Comparison of ENCODE assay signal across 8 cellular contexts in the genomic region with DNA sequence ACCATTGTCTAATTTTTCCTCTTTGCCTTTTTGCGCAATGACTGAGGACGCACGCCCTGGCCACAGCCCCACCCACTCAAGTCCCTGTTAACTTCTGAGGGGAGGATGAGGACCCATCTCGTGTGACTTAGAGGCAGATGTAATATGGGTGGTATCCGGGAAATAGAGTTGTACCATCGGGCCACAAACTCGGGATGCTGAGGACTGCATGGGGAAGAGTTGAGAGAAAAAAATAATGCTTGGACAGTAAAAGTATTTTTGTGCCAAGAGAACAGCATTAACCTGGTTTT. TPM values are rescaled to one million over a fixed set of nuclear protein-coding genes. Genes with fewer than 3 reads are reported as not detected.
DNase-seq lines count a peak whose midpoint lies in the region; ATAC-seq, FAIRE-seq and TF ChIP-seq lines count a peak whose summit lies in the region.

No MANE protein-coding gene starts in this region.

- peak overlapping the region; percentile 98 for H2AFZ ChIP-seq in GM12878 (ENCODE audit: control insufficient read depth, low read depth, low read length)

- POLR2A ChIA-PET in CD8-positive, alpha-beta memory T cell (lab: Charles Lee) = interaction anchor here (0.9 to 4.3 kb wide), 5 partner anchors 33 to 507 kb away, joined by 3 to 39 read pairs (median 5); a partner anchor contains a TSS
- POLR2A ChIA-PET in GM12878 (lab: Charles Lee) = interaction anchor here (0.5 to 4.5 kb wide), 6 partner anchors 28 to 78 kb away, joined by 3 to 22 read pairs (median 4); a partner anchor contains a TSS

- H3K9me3 Mint-ChIP-seq in CD8-positive, alpha-beta memory T cell = no peaks in the 10 kb centered on the region

- no peaks in the 10 kb centered on the region for H4K20me1 ChIP-seq in GM12878 (ENCODE audit: control insufficient read depth, insufficient read depth)

- no peak for TF ChIP-seq EP300 in GM12878 (IDR thresholded peaks at IDR 0.05; ENCODE audit: borderline replicate concordance in 1 of 2, control insufficient read depth in 1 of 2, low read depth in 2 of 2, low read length in 2 of 2)

- no peaks in the 10 kb centered on the region for H3K27me3 ChIP-seq in CD8-positive, alpha-beta memory T cell (ENCODE audit: insufficient read depth, low read length, poor library complexity, severe bottlenecking)
- no peaks in the 10 kb centered on the region for H3K27me3 ChIP-seq in GM12878 (replicated peaks in 1 of 2; ENCODE audit: control insufficient read depth in 2 of 2, insufficient read depth in 2 of 2, low read length in 1 of 2)
- no peaks in the 10 kb centered on the region for H3K27me3 ChIP-seq in mucosa of rectum (ENCODE audit: control insufficient read depth in 2 of 2, insufficient read depth in 2 of 2, low read length in 2 of 2)

- H3K9ac ChIP-seq in GM12878 (ENCODE audit: control insufficient read depth, insufficient read depth, low read length) (peak overlapping the region; percentile 96), mucosa of rectum (ENCODE audit: low read depth in 1 of 2, low read length in 2 of 2) (peak overlapping the region; percentile 61 to 68)

- peak overlapping the region; percentile 66 for H3K27ac ChIP-seq in CD8-positive, alpha-beta memory T cell (ENCODE audit: low read depth, low read length)
- peak overlapping the region; percentile 92 for H3K27ac ChIP-seq in GM12878 (ENCODE audit: control insufficient read depth, insufficient read depth)
- peak overlapping the region; percentile 92 to 94 for H3K27ac ChIP-seq in mucosa of rectum (ENCODE audit: low read depth in 2 of 2, low read length in 2 of 2)

- in situ Hi-C loops in GM12878 (cut with MboI) = no loop called here

- peak overlapping the region; percentile 96 to 98 (median 97) for H3K27ac Mint-ChIP-seq in CD8-positive, alpha-beta memory T cell

- WGBS in GM12878 (ENCODE audit: insufficient coverage, insufficient replicate concordance, low lambda C conversion rate, missing lambda C conversion rate) = 44% methylated on average over 7 of the region's 7 CpGs

- H3K4me2 ChIP-seq in GM12878 (ENCODE audit: control insufficient read depth, insufficient read depth) = peak overlapping the region; percentile 91

- FAIRE-seq in GM12878 (lab: Jason Lieb, UNC) = no peak

- RAD21 ChIA-PET in GM12878 (lab: Charles Lee; ENCODE audit: unreplicated experiment) = interaction anchor here (0.7 to 3.3 kb wide), 4 partner anchors 13 to 103 kb away, joined by 3 to 22 read pairs (median 6); a partner anchor contains a TSS

- CTCF ChIA-PET in CD8-positive, alpha-beta memory T cell (lab: Charles Lee) = interaction anchor here (1.0 to 5.5 kb wide), 3 partner anchors 34 to 71 kb away, joined by 4 to 27 read pairs (median 20); a partner anchor contains a TSS
- CTCF ChIA-PET in GM12878 (lab: Yijun Ruan, JAX) = interaction anchor here (0.5 to 21.1 kb wide), 6 partner anchors 9 to 96 kb away, joined by 3 to 462 read pairs (median 4); a partner anchor contains a TSS

- BruUV-seq in GM12878 (replicated peaks; lab: Mats Ljungman, UMichigan) = TSS peak; percentile 98

- H3K36me3 Mint-ChIP-seq in CD8-positive, alpha-beta memory T cell = peaks cover 0 to 19% (median 0%) of the 10 kb centered on the region in 3 donors

- SMC1A ChIA-PET in GM12878 (lab: Charles Lee; ENCODE audit: uncharacterized antibody, unreplicated experiment) = interaction anchor here (1.0 to 26.9 kb wide), 4 partner anchors 35 to 96 kb away, joined by 3 to 492 read pairs (median 13); a partner anchor contains a TSS

- ATAC-seq in HG03280 (IDR thresholded peaks at IDR 0.05; ENCODE audit: unreplicated experiment) = peak; percentile 25
- ATAC-seq in GM12878 = peak; percentile 44

- no peak for TF ChIP-seq CTCF in GM12878 (IDR thresholded peaks at IDR 0.05 in 2 of 3, conservative IDR thresholded peaks at IDR 0.05 in 1 of 3; ENCODE audit: control insufficient read depth in 2 of 3, extremely low read depth in 1 of 3, insufficient read depth in 1 of 3, low read depth in 3 of 3, low read length in 3 of 3)

- H3K4me1 ChIP-seq in CD8-positive, alpha-beta memory T cell (ENCODE audit: insufficient read depth, low read length) = peaks cover 29% of the 10 kb centered on the region
- peaks cover 4% of the 10 kb centered on the region for H3K4me1 ChIP-seq in GM12878 (ENCODE audit: control insufficient read depth, insufficient read depth, low read length)
- H3K4me1 ChIP-seq in mucosa of rectum (ENCODE audit: control insufficient read depth in 2 of 2, insufficient read depth in 2 of 2, low read length in 2 of 2) = peaks cover 14 to 19% of the 10 kb centered on the region in 2 donors

- H3K4me3 ChIP-seq in CD8-positive, alpha-beta memory T cell (ENCODE audit: low read length) = peak overlapping the region; percentile 92
- H3K4me3 ChIP-seq in GM12878 = peak overlapping the region; percentile 51; the same call in 1 of the 2 replicates
- peak overlapping the region; percentile 97 to 98 for H3K4me3 ChIP-seq in mucosa of rectum (ENCODE audit: low read length in 2 of 2)

- intact Hi-C loops in GM12878 (cut with micrococcal nuclease; ENCODE audit: unreplicated experiment) = loop anchor here (2.0 kb wide), 1 partner anchor 34 kb away; a partner anchor contains a TSS

- H3K4me3 Mint-ChIP-seq in CD8-positive, alpha-beta memory T cell = peak overlapping the region; percentile 97 to 99 (median 97)

- TF ChIP-seq RAD21 in GM12878 (IDR thresholded peaks at IDR 0.05; ENCODE audit: insufficient read depth, low read depth, low read length) = no peak

- no peak for DNase-seq in CD8-positive, alpha-beta memory T cell
- DNase-seq in GM12878 (ENCODE audit: low read depth, low spot score) (no peak), NCI-H748 treated with DMSO at 0.1 percent for 48 hours (lab: John Stamatoyannopoulos, UW) (no peak), hippocampal formation (lab: John Stamatoyannopoulos, UW) (no peak), DMS 273 treated with DMSO at 0.1 percent for 48 hours (lab: John Stamatoyannopoulos, UW) (no peak), putamen (ENCODE audit: low spot score) (no peak)

- peaks cover 36 to 50% (median 44%) of the 10 kb centered on the region in 3 donors for H3K4me1 Mint-ChIP-seq in CD8-positive, alpha-beta memory T cell

- peaks cover 0 to 3% of the 10 kb centered on the region in 2 donors for H3K27me3 Mint-ChIP-seq in CD8-positive, alpha-beta memory T cell

- no peak for TF ChIP-seq POLR2A in GM12878 (IDR thresholded peaks at IDR 0.05; ENCODE audit: low read depth, low read length)

- H3K36me3 ChIP-seq in CD8-positive, alpha-beta memory T cell (ENCODE audit: insufficient read depth, low read length) = no peaks in the 10 kb centered on the region
- peaks cover 0 to 8% of the 10 kb centered on the region in 2 experiments; a peak in 1 of 4 replicates for H3K36me3 ChIP-seq in GM12878 (ENCODE audit: control insufficient read depth in 2 of 2, insufficient read depth in 2 of 2, low read length in 1 of 2)
- H3K36me3 ChIP-seq in mucosa of rectum (ENCODE audit: control insufficient read depth in 2 of 2, insufficient read depth in 2 of 2, low read length in 2 of 2) = no peaks in the 10 kb centered on the region

- no peaks in the 10 kb centered on the region for H3K9me3 ChIP-seq in CD8-positive, alpha-beta memory T cell (ENCODE audit: low read length)
- H3K9me3 ChIP-seq in GM12878 (replicated peaks; ENCODE audit: control insufficient read depth, insufficient read depth, low read length) = no peaks in the 10 kb centered on the region
- H3K9me3 ChIP-seq in mucosa of rectum (ENCODE audit: control insufficient read depth in 2 of 2, low read length in 2 of 2) = no peaks in the 10 kb centered on the region

- peaks cover 46% of the 10 kb centered on the region for H3K79me2 ChIP-seq in GM12878 (ENCODE audit: control insufficient read depth, insufficient read depth, low read length)

RNA-seq across cellular contexts. Expression of a gene that starts 0.3 kb away (rescaled TPM):
- 1 to 10 TPM in 1 of 2 experiments, under 1 TPM in 1; 0.74 to 1.9 TPM for total RNA-seq in CD8-positive, alpha-beta memory T cell
- 0.52 TPM for polyA plus RNA-seq in CD8-positive, alpha-beta memory T cell
- 1.8 and 5.8 TPM in 2 replicates for total RNA-seq in GM12878 (2013; cell fraction: nucleolus; rRNA removed)
- 0.87 and 1.1 TPM in 2 replicates for total RNA-seq in GM12878 (2014; rRNA removed)
- total RNA-seq in GM12878 (2014; rRNA removed; fragmentation: Illumina TruSeq; extraction: Trizol) = 1.1 TPM in 2 replicates
- 0.88 and 2.0 TPM in 2 replicates for total RNA-seq in GM12878 (2021)
- 0.88 TPM for polyA plus RNA-seq in GM12878 (2011; ENCODE audit: low read depth)
- 1.7 and 4.0 TPM in 2 replicates for polyA plus RNA-seq in GM12878 (2011; rRNA removed)
- polyA plus RNA-seq in GM12878 (2011; cell fraction: cytosol; rRNA removed) = 1.0 TPM in 2 replicates
- polyA plus RNA-seq in GM12878 (2011; cell fraction: nucleus; rRNA removed) = 1.0 and 1.3 TPM in 2 replicates
- polyA plus RNA-seq in GM12878 (2012) = 0.92 and 1.0 TPM in 2 replicates
- 1.4 and 1.9 TPM in 2 replicates for polyA plus RNA-seq in GM12878 (2014; fragmentation: Illumina TruSeq; extraction: Trizol)
- polyA plus RNA-seq in GM12878 (2014; fragmentation: Nextera tagmentation; extraction: Ambion mirVana) = 1 to 10 TPM; 1.2 to 2.0 TPM
- 1.4 and 1.7 TPM in 2 replicates for polyA plus RNA-seq in GM12878 (2014; rRNA removed)
- polyA plus RNA-seq in GM12878 (2016; fragmentation: Nextera tagmentation; extraction: Ambion mirVana) = 1 to 10 TPM in 1 of 2 experiments, under 1 TPM in 1; 0.54 to 1.3 TPM
- 1.8 and 2.0 TPM in 2 replicates for polyA minus RNA-seq in GM12878 (2011; rRNA and poly(A)+ RNA removed)
- polyA minus RNA-seq in GM12878 (2011; cell fraction: cytosol; rRNA and poly(A)+ RNA removed) = 0.31 TPM in 1 of 2 replicates, not detected in the other
- polyA minus RNA-seq in GM12878 (2011; cell fraction: nucleus; rRNA and poly(A)+ RNA removed) = 0.24 and 0.86 TPM in 2 replicates

RNA-seq across cellular contexts. Expression of a gene that starts 0.5 kb away (rescaled TPM):
- total RNA-seq in CD8-positive, alpha-beta memory T cell = 10 to 100 TPM; 86.4 to 88.3 TPM
- polyA plus RNA-seq in CD8-positive, alpha-beta memory T cell = 150 TPM
- total RNA-seq in GM12878 (2013; cell fraction: nucleolus; rRNA removed) = 160 and 167 TPM in 2 replicates
- 65.3 and 82.1 TPM in 2 replicates for total RNA-seq in GM12878 (2014; rRNA removed)
- total RNA-seq in GM12878 (2014; rRNA removed; fragmentation: Illumina TruSeq; extraction: Trizol) = 105 and 109 TPM in 2 replicates
- 78.8 and 79.4 TPM in 2 replicates for total RNA-seq in GM12878 (2021)
- 91.8 TPM for polyA plus RNA-seq in GM12878 (2011; ENCODE audit: low read depth)
- 203 and 283 TPM in 2 replicates for polyA plus RNA-seq in GM12878 (2011; rRNA removed)
- polyA plus RNA-seq in GM12878 (2011; cell fraction: cytosol; rRNA removed) = 90.5 and 98.1 TPM in 2 replicates
- 141 and 158 TPM in 2 replicates for polyA plus RNA-seq in GM12878 (2011; cell fraction: nucleus; rRNA removed)
- 100 and 105 TPM in 2 replicates for polyA plus RNA-seq in GM12878 (2012)
- 178 and 317 TPM in 2 replicates for polyA plus RNA-seq in GM12878 (2014; fragmentation: Illumina TruSeq; extraction: Trizol)
- polyA plus RNA-seq in GM12878 (2014; fragmentation: Nextera tagmentation; extraction: Ambion mirVana) = 100 to 1,000 TPM; 290 to 405 TPM
- 153 and 210 TPM in 2 replicates for polyA plus RNA-seq in GM12878 (2014; rRNA removed)
- 100 to 1,000 TPM; 251 to 261 TPM for polyA plus RNA-seq in GM12878 (2016; fragmentation: Nextera tagmentation; extraction: Ambion mirVana)
- polyA minus RNA-seq in GM12878 (2011; rRNA and poly(A)+ RNA removed) = 67.7 and 92.7 TPM in 2 replicates
- polyA minus RNA-seq in GM12878 (2011; cell fraction: cytosol; rRNA and poly(A)+ RNA removed) = 23.9 and 25.2 TPM in 2 replicates
- 33.1 and 41.8 TPM in 2 replicates for polyA minus RNA-seq in GM12878 (2011; cell fraction: nucleus; rRNA and poly(A)+ RNA removed)

RNA-seq across cellular contexts. Expression of a gene that starts 33.7 kb away (rescaled TPM):
- 10 to 100 TPM; 43.2 to 44.0 TPM for total RNA-seq in CD8-positive, alpha-beta memory T cell
- 9.8 TPM for polyA plus RNA-seq in CD8-positive, alpha-beta memory T cell
- total RNA-seq in GM12878 (2013; cell fraction: nucleolus; rRNA removed) = 33.5 and 34.5 TPM in 2 replicates
- total RNA-seq in GM12878 (2014; rRNA removed) (31.2 and 35.8 TPM in 2 replicates), GM12878 (2014; rRNA removed; fragmentation: Illumina TruSeq; extraction: Trizol) (31.3 and 34.6 TPM in 2 replicates), GM12878 (2021) (17.5 and 23.7 TPM in 2 replicates)
- 19.4 TPM for polyA plus RNA-seq in GM12878 (2011; ENCODE audit: low read depth)
- polyA plus RNA-seq in GM12878 (2011; rRNA removed) (44.3 and 72.6 TPM in 2 replicates), GM12878 (2014; fragmentation: Illumina TruSeq; extraction: Trizol) (34.0 and 40.0 TPM in 2 replicates), GM12878 (2014; fragmentation: Nextera tagmentation; extraction: Ambion mirVana) (10 to 100 TPM; 15.0 to 36.0 TPM), GM12878 (2014; rRNA removed) (35.2 and 41.3 TPM in 2 replicates), GM12878 (2016; fragmentation: Nextera tagmentation; extraction: Ambion mirVana) (10 to 100 TPM; 47.5 to 48.3 TPM)
- polyA plus RNA-seq in GM12878 (2011; cell fraction: cytosol; rRNA removed) = 27.4 and 31.3 TPM in 2 replicates
- 25.7 and 27.6 TPM in 2 replicates for polyA plus RNA-seq in GM12878 (2011; cell fraction: nucleus; rRNA removed)
- 23.1 and 31.8 TPM in 2 replicates for polyA plus RNA-seq in GM12878 (2012)
- polyA minus RNA-seq in GM12878 (2011; rRNA and poly(A)+ RNA removed) = 25.5 and 26.7 TPM in 2 replicates
- polyA minus RNA-seq in GM12878 (2011; cell fraction: cytosol; rRNA and poly(A)+ RNA removed) = 8.2 and 8.3 TPM in 2 replicates
- polyA minus RNA-seq in GM12878 (2011; cell fraction: nucleus; rRNA and poly(A)+ RNA removed) = 14.4 and 19.9 TPM in 2 replicates

RNA-seq across cellular contexts. Expression of a gene that starts 34.3 kb away (rescaled TPM):
- 10 to 100 TPM; 59.4 TPM for total RNA-seq in CD8-positive, alpha-beta memory T cell
- 33.9 TPM for polyA plus RNA-seq in CD8-positive, alpha-beta memory T cell
- 9.1 and 10.6 TPM in 2 replicates for total RNA-seq in GM12878 (2013; cell fraction: nucleolus; rRNA removed)
- 27.1 and 35.5 TPM in 2 replicates for total RNA-seq in GM12878 (2014; rRNA removed)
- total RNA-seq in GM12878 (2014; rRNA removed; fragmentation: Illumina TruSeq; extraction: Trizol) = 43.5 and 46.3 TPM in 2 replicates
- total RNA-seq in GM12878 (2021) = 45.5 and 46.8 TPM in 2 replicates
- polyA plus RNA-seq in GM12878 (2011; ENCODE audit: low read depth) = 18.9 TPM
- polyA plus RNA-seq in GM12878 (2011; rRNA removed) = 60.7 and 76.5 TPM in 2 replicates
- polyA plus RNA-seq in GM12878 (2011; cell fraction: cytosol; rRNA removed) = 24.2 and 36.3 TPM in 2 replicates
- polyA plus RNA-seq in GM12878 (2011; cell fraction: nucleus; rRNA removed) = 19.2 and 20.6 TPM in 2 replicates
- 24.3 and 27.5 TPM in 2 replicates for polyA plus RNA-seq in GM12878 (2012)
- 42.4 and 50.8 TPM in 2 replicates for polyA plus RNA-seq in GM12878 (2014; fragmentation: Illumina TruSeq; extraction: Trizol)
- 10 to 100 TPM; 76.9 to 78.7 TPM for polyA plus RNA-seq in GM12878 (2014; fragmentation: Nextera tagmentation; extraction: Ambion mirVana)
- polyA plus RNA-seq in GM12878 (2014; rRNA removed) = 29.1 and 31.5 TPM in 2 replicates
- 100 to 1,000 TPM; 110 to 117 TPM for polyA plus RNA-seq in GM12878 (2016; fragmentation: Nextera tagmentation; extraction: Ambion mirVana)
- polyA minus RNA-seq in GM12878 (2011; rRNA and poly(A)+ RNA removed) = 31.8 and 39.7 TPM in 2 replicates
- 8.4 and 9.9 TPM in 2 replicates for polyA minus RNA-seq in GM12878 (2011; cell fraction: cytosol; rRNA and poly(A)+ RNA removed)
- polyA minus RNA-seq in GM12878 (2011; cell fraction: nucleus; rRNA and poly(A)+ RNA removed) = 5.3 and 12.6 TPM in 2 replicates

RNA-seq across cellular contexts. Expression of a gene that starts 52.3 kb away (rescaled TPM):
- 100 to 1,000 TPM; 266 to 293 TPM for total RNA-seq in CD8-positive, alpha-beta memory T cell
- polyA plus RNA-seq in CD8-positive, alpha-beta memory T cell = 800 TPM
- 103 and 111 TPM in 2 replicates for total RNA-seq in GM12878 (2013; cell fraction: nucleolus; rRNA removed)
- 266 and 304 TPM in 2 replicates for total RNA-seq in GM12878 (2014; rRNA removed)
- total RNA-seq in GM12878 (2014; rRNA removed; fragmentation: Illumina TruSeq; extraction: Trizol) = 629 and 646 TPM in 2 replicates
- 283 and 287 TPM in 2 replicates for total RNA-seq in GM12878 (2021)
- polyA plus RNA-seq in GM12878 (2011; ENCODE audit: low read depth) = 412 TPM
- polyA plus RNA-seq in GM12878 (2011; rRNA removed) = 81.6 and 122 TPM in 2 replicates
- polyA plus RNA-seq in GM12878 (2011; cell fraction: cytosol; rRNA removed) = 40.0 and 119 TPM in 2 replicates
- 37.9 and 46.8 TPM in 2 replicates for polyA plus RNA-seq in GM12878 (2011; cell fraction: nucleus; rRNA removed)
- polyA plus RNA-seq in GM12878 (2012) = 307 and 356 TPM in 2 replicates
- polyA plus RNA-seq in GM12878 (2014; fragmentation: Illumina TruSeq; extraction: Trizol) = 516 and 683 TPM in 2 replicates
- polyA plus RNA-seq in GM12878 (2014; fragmentation: Nextera tagmentation; extraction: Ambion mirVana) = 100 to 1,000 TPM; 635 to 890 TPM
- 165 and 171 TPM in 2 replicates for polyA plus RNA-seq in GM12878 (2014; rRNA removed)
- 100 to 1,000 TPM; 612 to 643 TPM for polyA plus RNA-seq in GM12878 (2016; fragmentation: Nextera tagmentation; extraction: Ambion mirVana)
- 29.9 and 30.4 TPM in 2 replicates for polyA minus RNA-seq in GM12878 (2011; rRNA and poly(A)+ RNA removed)
- 29.0 and 41.8 TPM in 2 replicates for polyA minus RNA-seq in GM12878 (2011; cell fraction: cytosol; rRNA and poly(A)+ RNA removed)
- 16.1 and 22.3 TPM in 2 replicates for polyA minus RNA-seq in GM12878 (2011; cell fraction: nucleus; rRNA and poly(A)+ RNA removed)
